In genomic region chr10:91653214-91653875, GRCh38 we compare ENCODE assay signal across 1 cellular context.
A peak's percentile ranks its signal among the peaks of the same experiment; 100 is the strongest.
TF ChIP-seq lines count a peak whose summit lies in the region.

No MANE protein-coding gene starts in this region.

TF ChIP-seq in HCT116, 20 proteins besides CTCF, POLR2A, EP300 and RAD21 (continued from another document):
- TF ChIP-seq, protein P1, sequence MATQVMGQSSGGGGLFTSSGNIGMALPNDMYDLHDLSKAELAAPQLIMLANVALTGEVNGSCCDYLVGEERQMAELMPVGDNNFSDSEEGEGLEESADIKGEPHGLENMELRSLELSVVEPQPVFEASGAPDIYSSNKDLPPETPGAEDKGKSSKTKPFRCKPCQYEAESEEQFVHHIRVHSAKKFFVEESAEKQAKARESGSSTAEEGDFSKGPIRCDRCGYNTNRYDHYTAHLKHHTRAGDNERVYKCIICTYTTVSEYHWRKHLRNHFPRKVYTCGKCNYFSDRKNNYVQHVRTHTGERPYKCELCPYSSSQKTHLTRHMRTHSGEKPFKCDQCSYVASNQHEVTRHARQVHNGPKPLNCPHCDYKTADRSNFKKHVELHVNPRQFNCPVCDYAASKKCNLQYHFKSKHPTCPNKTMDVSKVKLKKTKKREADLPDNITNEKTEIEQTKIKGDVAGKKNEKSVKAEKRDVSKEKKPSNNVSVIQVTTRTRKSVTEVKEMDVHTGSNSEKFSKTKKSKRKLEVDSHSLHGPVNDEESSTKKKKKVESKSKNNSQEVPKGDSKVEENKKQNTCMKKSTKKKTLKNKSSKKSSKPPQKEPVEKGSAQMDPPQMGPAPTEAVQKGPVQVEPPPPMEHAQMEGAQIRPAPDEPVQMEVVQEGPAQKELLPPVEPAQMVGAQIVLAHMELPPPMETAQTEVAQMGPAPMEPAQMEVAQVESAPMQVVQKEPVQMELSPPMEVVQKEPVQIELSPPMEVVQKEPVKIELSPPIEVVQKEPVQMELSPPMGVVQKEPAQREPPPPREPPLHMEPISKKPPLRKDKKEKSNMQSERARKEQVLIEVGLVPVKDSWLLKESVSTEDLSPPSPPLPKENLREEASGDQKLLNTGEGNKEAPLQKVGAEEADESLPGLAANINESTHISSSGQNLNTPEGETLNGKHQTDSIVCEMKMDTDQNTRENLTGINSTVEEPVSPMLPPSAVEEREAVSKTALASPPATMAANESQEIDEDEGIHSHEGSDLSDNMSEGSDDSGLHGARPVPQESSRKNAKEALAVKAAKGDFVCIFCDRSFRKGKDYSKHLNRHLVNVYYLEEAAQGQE (IDR thresholded peaks at IDR 0.05; ENCODE audit: low read depth), result no peak
- TF ChIP-seq ELF1 (IDR thresholded peaks at IDR 0.05; ENCODE audit: borderline replicate concordance, low read depth) (no peak), TCF7L2 (IDR thresholded peaks at IDR 0.05; ENCODE audit: borderline replicate concordance, extremely low read depth, insufficient read depth, insufficient read length) (no peak), POLR2AphosphoS5 (IDR thresholded peaks at IDR 0.05; ENCODE audit: low read depth, low read length) (peak; percentile 51; the same call in 1 of the 2 replicates), MAX (IDR thresholded peaks at IDR 0.05) (0 out of 2 replicates have a peak, but pooled peaks have one; percentile 6), EGR1 (IDR thresholded peaks at IDR 0.05; ENCODE audit: low read depth) (peak; percentile 67), SP1 (IDR thresholded peaks at IDR 0.05; ENCODE audit: low read depth) (peak; percentile 75), FOSL1 (IDR thresholded peaks at IDR 0.05; ENCODE audit: low read depth) (peak; percentile 93), YY1 (IDR thresholded peaks at IDR 0.05; ENCODE audit: extremely low read depth, insufficient replicate concordance, low read depth, low read length) (no peak)
- TF ChIP-seq, protein P2, sequence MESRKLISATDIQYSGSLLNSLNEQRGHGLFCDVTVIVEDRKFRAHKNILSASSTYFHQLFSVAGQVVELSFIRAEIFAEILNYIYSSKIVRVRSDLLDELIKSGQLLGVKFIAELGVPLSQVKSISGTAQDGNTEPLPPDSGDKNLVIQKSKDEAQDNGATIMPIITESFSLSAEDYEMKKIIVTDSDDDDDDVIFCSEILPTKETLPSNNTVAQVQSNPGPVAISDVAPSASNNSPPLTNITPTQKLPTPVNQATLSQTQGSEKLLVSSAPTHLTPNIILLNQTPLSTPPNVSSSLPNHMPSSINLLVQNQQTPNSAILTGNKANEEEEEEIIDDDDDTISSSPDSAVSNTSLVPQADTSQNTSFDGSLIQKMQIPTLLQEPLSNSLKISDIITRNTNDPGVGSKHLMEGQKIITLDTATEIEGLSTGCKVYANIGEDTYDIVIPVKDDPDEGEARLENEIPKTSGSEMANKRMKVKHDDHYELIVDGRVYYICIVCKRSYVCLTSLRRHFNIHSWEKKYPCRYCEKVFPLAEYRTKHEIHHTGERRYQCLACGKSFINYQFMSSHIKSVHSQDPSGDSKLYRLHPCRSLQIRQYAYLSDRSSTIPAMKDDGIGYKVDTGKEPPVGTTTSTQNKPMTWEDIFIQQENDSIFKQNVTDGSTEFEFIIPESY (IDR thresholded peaks at IDR 0.05; ENCODE audit: extremely low read depth, insufficient replicate concordance, low read length), result no peak
- TF ChIP-seq, protein P3, sequence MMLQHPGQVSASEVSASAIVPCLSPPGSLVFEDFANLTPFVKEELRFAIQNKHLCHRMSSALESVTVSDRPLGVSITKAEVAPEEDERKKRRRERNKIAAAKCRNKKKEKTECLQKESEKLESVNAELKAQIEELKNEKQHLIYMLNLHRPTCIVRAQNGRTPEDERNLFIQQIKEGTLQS (IDR thresholded peaks at IDR 0.05), result peak; percentile 55; the same call in 1 of the 2 replicates
